ENCODE assay signal across 20 cellular contexts in genomic region chr9:128375865-128376264, GRCh38.
"Had no signal": no experiment of that assay in that cellular context is flagged by ENCODE, and none has a peak within 500 bp of the region (broad histone marks: within the 10 kb centered on the region; RNA-seq: fewer than 3 reads in every experiment).

No MANE protein-coding gene starts in this region.

- H3K4me3 ChIP-seq: left lung, mucosa of descending colon, pancreas, upper lobe of right lung had no signal

- H3K27ac ChIP-seq: left lung, pancreas, upper lobe of right lung had no signal

- H3K27me3 ChIP-seq: left lung, pancreas, upper lobe of right lung had no signal

- H3K9me3 ChIP-seq: left lung, mucosa of descending colon, pancreas, upper lobe of right lung had no signal

- ATAC-seq: activated CD8-positive, alpha-beta T cell treated with anti-CD3 and anti-CD28 coated beads, Interleukin-2, amount 10 ng/mL, durations not matched to agents 7 days and 5 days; left lung; mucosa of descending colon; naive thymus-derived CD4-positive, alpha-beta T cell; pancreas; sciatic nerve; stimulated activated memory B cell treated with anti-CD40 and anti-IgM and Interleukin-4, amounts not matched to agents 10 μg/mL and 1 μg/mL and 100 μg/mL, for 72 hours; upper lobe of right lung had no signal

- DNase-seq: activated CD4-positive, alpha-beta T cell treated with anti-CD3 and anti-CD28 coated beads for 48 hours; activated CD4-positive, CD25-positive, alpha-beta regulatory T cell; activated CD8-positive, alpha-beta T cell treated with anti-CD3 and anti-CD28 coated beads, Interleukin-2, amount 10 ng/mL, durations not matched to agents 7 days and 5 days; activated naive CD4-positive, alpha-beta T cell treated with anti-CD3 and anti-CD28 coated beads for 36 hours; activated T-cell treated with anti-CD3 and anti-CD28 coated beads, Interleukin-2, amount 50 U/mL, for 24 hours; dermis blood vessel endothelial cell; foreskin melanocyte; glutamatergic neuron; hypothalamus; kidney; left lung; mucosa of descending colon; naive thymus-derived CD4-positive, alpha-beta T cell; pancreas; stimulated activated CD4-positive, alpha-beta T cell treated with anti-CD3 and anti-CD28 coated beads, Interleukin-4, amount 100 ng/mL, for 24 hours; T-helper 1 cell; T-helper 9 cell; upper lobe of right lung had no signal
